In the genomic region with DNA sequence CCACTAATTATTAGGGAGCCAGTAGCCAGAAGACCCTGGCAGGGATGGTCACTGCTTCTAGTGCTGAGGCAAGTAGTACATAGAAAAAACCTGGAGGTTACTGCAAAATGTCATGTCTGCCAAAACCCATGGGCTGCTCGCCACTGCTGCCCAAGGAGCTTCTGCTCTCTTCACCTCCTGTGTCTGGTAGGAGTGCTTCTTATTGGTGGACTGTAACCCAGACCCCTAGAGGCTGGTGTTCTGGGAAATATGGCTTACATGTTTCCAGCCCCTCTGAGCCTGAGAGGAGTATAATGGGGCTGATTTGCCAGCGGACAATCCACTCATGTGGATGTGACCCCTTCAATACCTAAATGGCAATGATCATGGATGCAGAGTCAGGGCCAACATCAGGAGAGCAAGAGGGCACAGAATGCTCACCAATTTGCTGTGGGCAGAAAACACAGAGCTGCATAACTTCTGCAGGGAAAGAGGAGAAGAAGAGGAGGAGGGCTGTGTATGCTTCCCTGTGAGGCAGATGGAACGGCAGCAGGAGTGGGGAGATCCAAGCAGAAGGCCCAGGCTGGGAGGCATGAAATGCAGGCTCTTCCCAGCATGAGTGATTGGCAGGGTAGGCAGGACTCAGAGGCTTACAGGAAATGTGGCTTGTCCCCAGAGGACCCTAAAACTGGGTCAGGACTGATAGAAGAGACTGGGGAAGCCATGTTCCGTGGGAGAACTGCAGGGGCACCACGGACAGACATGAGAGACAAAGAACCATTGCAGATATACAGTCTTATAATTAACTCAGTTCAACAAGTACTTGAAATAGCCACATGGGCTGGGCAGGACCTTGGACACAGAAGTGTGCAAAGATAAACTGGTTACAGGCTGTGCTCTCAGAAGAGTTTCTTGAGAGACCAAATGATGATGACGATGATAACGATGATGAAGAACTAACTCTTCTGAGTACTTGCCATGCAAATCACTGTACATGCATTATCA, we compare ENCODE assay signal across 15 cellular contexts.
DNase-seq lines count a peak whose midpoint lies in the region; ATAC-seq and TF ChIP-seq lines count a peak whose summit lies in the region.
"Had no signal": no experiment of that assay in that cellular context is flagged by ENCODE, and none has a peak within 500 bp of the region (broad histone marks: within the 10 kb centered on the region; RNA-seq: fewer than 3 reads in every experiment).

No MANE protein-coding gene starts in this region.

- H3K27me3 ChIP-seq in right atrium auricular region = no peaks in the 10 kb centered on the region
- H3K27me3 ChIP-seq: Peyer's patch had no signal

- no peak for TF ChIP-seq CTCF in right atrium auricular region (IDR thresholded peaks at IDR 0.05)

- H3K4me3 ChIP-seq in right atrium auricular region = no peak overlapping the region
- H3K4me3 ChIP-seq: Peyer's patch had no signal

- DNase-seq in right atrium auricular region (ENCODE audit: low spot score) (peak; percentile 36), Right ventricle myocardium inferior (ENCODE audit: missing footprints) (no peak), NCI-H2171 (lab: John Stamatoyannopoulos, UW) (peak; percentile 48), cerebellum (ENCODE audit: low spot score) (peak; percentile 88), dermis blood vessel endothelial cell (no peak), left lobe of liver (ENCODE audit: low spot score) (no peak), sciatic nerve (ENCODE audit: low spot score) (no peak), globus pallidus (ENCODE audit: low spot score) (no peak)
- DNase-seq: DMS79, H7, Kasumi-1, NCI-H1930, NCI-H226, NCI-H510A treated with DMSO at 0.1 percent for 48 hours, Peyer's patch had no signal

- H3K36me3 ChIP-seq in right atrium auricular region = no peaks in the 10 kb centered on the region
- H3K36me3 ChIP-seq: Peyer's patch had no signal

- intact Hi-C loops in Right ventricle myocardium inferior (cut with DNase I) (no loop called here), sciatic nerve (cut with DNase I) (no loop called here)

- H3K9me3 ChIP-seq in right atrium auricular region = no peaks in the 10 kb centered on the region
- H3K9me3 ChIP-seq: Peyer's patch had no signal

- no peak overlapping the region for H3K27ac ChIP-seq in right atrium auricular region
- H3K27ac ChIP-seq: Peyer's patch had no signal

- no peak for ATAC-seq in Right ventricle myocardium inferior
- ATAC-seq in left lobe of liver = no peak
- no peak for ATAC-seq in sciatic nerve

- no peaks in the 10 kb centered on the region for H3K4me1 ChIP-seq in right atrium auricular region
- H3K4me1 ChIP-seq: Peyer's patch had no signal

Comparison
In these comparisons a context has a peak if more than half of its experiments do, and no peak if none do; other contexts are left out.
1. DNase-seq: peak in right atrium auricular region (single experiment), NCI-H2171 (single experiment) and cerebellum (single experiment); none in Right ventricle myocardium inferior (single experiment), dermis blood vessel endothelial cell (single experiment), left lobe of liver (single experiment), sciatic nerve (single experiment) and globus pallidus (single experiment).